ENCODE assay signal across 16 cellular contexts in genomic region chr15:69300129-69300588, GRCh38. TPM values are rescaled to one million over a fixed set of nuclear protein-coding genes. Genes with fewer than 3 reads are reported as not detected.
A peak's percentile ranks its signal among the peaks of the same experiment; 100 is the strongest.
DNase-seq lines count a peak whose midpoint lies in the region; ATAC-seq, FAIRE-seq and TF ChIP-seq lines count a peak whose summit lies in the region.
"Had no signal": no experiment of that assay in that cellular context is flagged by ENCODE, and none has a peak within 500 bp of the region (broad histone marks: within the 10 kb centered on the region; RNA-seq: fewer than 3 reads in every experiment).

No MANE protein-coding gene starts in this region.

- no peak for TF ChIP-seq RAD21 in HCT116 (IDR thresholded peaks at IDR 0.05; ENCODE audit: low read depth)

- TF ChIP-seq CTCF in A673 (conservative IDR thresholded peaks at IDR 0.05; ENCODE audit: low read depth, low read length) (no peak), HCT116 (IDR thresholded peaks at IDR 0.05 in 2 of 3, conservative IDR thresholded peaks at IDR 0.05 in 1 of 3; ENCODE audit: borderline replicate concordance in 1 of 3, insufficient read depth in 1 of 3, low read depth in 2 of 3, low read length in 2 of 3) (no peak), WTC11 (IDR thresholded peaks at IDR 0.05) (no peak)

- DNase-seq in A673 (ENCODE audit: low spot score) (no peak), HCT116 (ENCODE audit: low read depth, low spot score) (no peak), WTC11 (ENCODE audit: low spot score) (peak; percentile 35), left kidney (ENCODE audit: low read depth, low spot score) (peak; percentile 31), ecto neural progenitor cell (ENCODE audit: low spot score) (no peak), C1 segment of cervical spinal cord (lab: John Stamatoyannopoulos, UW) (no peak), GM19239 (ENCODE audit: insufficient read length, low spot score) (no peak)
- no peak for DNase-seq in stimulated activated naive CD8-positive, alpha-beta T cell treated with anti-CD3 and anti-CD28 coated beads, Interleukin-15, Interleukin-2, amounts not matched to agents 100 U/mL and 50 U/mL, for 24 hours
- DNase-seq: BE2C; NCI-H2029 treated with DMSO at 0.1 percent for 48 hours; stimulated activated CD4-positive, alpha-beta T cell treated with anti-CD3 and anti-CD28 coated beads, Interleukin-2, amount 100 ng/mL, for 48 hours; stimulated activated naive B cell treated with anti-CD40 and anti-IgM and Interleukin-4, amounts not matched to agents 10 μg/mL and 1 μg/mL and 100 μg/mL, for 72 hours had no signal

- BruUV-seq in A673 (replicated peaks; lab: Mats Ljungman, UMichigan) (no TSS peak), HCT116 (replicated peaks; lab: Mats Ljungman, UMichigan) (no TSS peak)

- H3K4me1 Mint-ChIP-seq in WTC11 = peaks cover 15% of the 10 kb centered on the region

- ATAC-seq in HCT116 = no peak
- ATAC-seq in WTC11 = peak; percentile 40
- no peak for ATAC-seq in stimulated activated naive CD8-positive, alpha-beta T cell treated with anti-CD3 and anti-CD28 coated beads, Interleukin-15, Interleukin-2, amounts not matched to agents 100 U/mL and 50 U/mL, for 24 hours
- ATAC-seq: stimulated activated naive B cell treated with anti-CD40 and anti-IgM and Interleukin-4, amounts not matched to agents 10 μg/mL and 1 μg/mL and 100 μg/mL, for 72 hours had no signal

- H3K27ac ChIP-seq in A673 (ENCODE audit: low read depth, low read length, poor library complexity, severe bottlenecking) = no peak overlapping the region
- H3K27ac ChIP-seq in HCT116 (ENCODE audit: low read depth, low read length) = no peak overlapping the region
- H3K27ac ChIP-seq: KMS-11 had no signal

- no peaks in the 10 kb centered on the region for H3K36me3 ChIP-seq in A673 (ENCODE audit: insufficient read depth, low read length, poor library complexity, severe bottlenecking)
- no peaks in the 10 kb centered on the region for H3K36me3 ChIP-seq in HCT116 (ENCODE audit: control insufficient read depth in 1 of 2, insufficient read depth in 2 of 2, low read length in 2 of 2)
- H3K36me3 ChIP-seq: BE2C had no signal

- RAD21 ChIA-PET in HCT116 (lab: Charles Lee; ENCODE audit: low non-redundant PET in 1 of 2, low total read pairs in 2 of 2, uncharacterized antibody in 2 of 2, unreplicated experiment in 2 of 2) = no interaction called here

- H3K4me2 ChIP-seq in HCT116 (ENCODE audit: low read length) = peak overlapping the region; percentile 92

- no peak overlapping the region for H3K27ac Mint-ChIP-seq in WTC11
- H3K27ac Mint-ChIP-seq: brain; T-helper 1 cell treated with Interleukin-12 subunit alpha and Interleukin-12 subunit beta and Interleukin-4 antibody, amounts not matched to agents 30 μg/mL and 1 μg/mL, for 36 hours had no signal

- no peaks in the 10 kb centered on the region for H3K27me3 ChIP-seq in A673 (replicated peaks; ENCODE audit: insufficient read depth, low read depth, low read length, poor library complexity)
- no peaks in the 10 kb centered on the region for H3K27me3 ChIP-seq in HCT116 (ENCODE audit: insufficient read depth, low read length)

- CTCF ChIA-PET in A673 (lab: Charles Lee) (no interaction called here), HCT116 (lab: Charles Lee) (interaction anchor here (1.0 to 1.3 kb wide), 2 partner anchors 10 to 94 kb away, joined by 3 read pairs; no protein-coding TSS in a partner anchor), WTC11 (lab: Charles Lee) (interaction anchor here (0.7 to 2.3 kb wide), 11 partner anchors 11 to 269 kb away, joined by 3 to 10 read pairs (median 4); partner anchors contain the start of gene KIF23)

- H4K20me1 ChIP-seq in HCT116 (ENCODE audit: insufficient read depth) = no peaks in the 10 kb centered on the region

- no peaks in the 10 kb centered on the region for H3K9me3 Mint-ChIP-seq in WTC11
- H3K9me3 Mint-ChIP-seq: stimulated activated naive B cell treated with anti-CD40 and anti-IgM and Interleukin-4, amounts not matched to agents 10 μg/mL and 1 μg/mL and 100 μg/mL, for 72 hours; T-helper 1 cell treated with Interleukin-12 subunit alpha and Interleukin-12 subunit beta and Interleukin-4 antibody, amounts not matched to agents 30 μg/mL and 1 μg/mL, for 36 hours had no signal

- intact Hi-C loops in A673 (cut with micrococcal nuclease; ENCODE audit: unreplicated experiment) = no loop called here
- intact Hi-C loops in HCT116 (cut with micrococcal nuclease) = no loop called here

- H3K27me3 Mint-ChIP-seq in WTC11 (ENCODE audit: low read depth) = peaks cover 46% of the 10 kb centered on the region

- FAIRE-seq in GM19239 (lab: Jason Lieb, UNC) = no peak

- TF ChIP-seq POLR2A in HCT116 (IDR thresholded peaks at IDR 0.05; ENCODE audit: borderline replicate concordance, extremely low read depth, insufficient read depth, insufficient read length) = no peak

- H3K4me3 ChIP-seq in A673 (ENCODE audit: low read depth, low read length, poor library complexity, severe bottlenecking) (peak overlapping the region; percentile 71), HCT116 (replicated peaks in 1 of 2; ENCODE audit: low read depth in 1 of 2, low read length in 2 of 2) (peak overlapping the region; percentile 52 to 72; a peak in 3 of 4 replicates)

- H3K4me1 ChIP-seq in A673 (ENCODE audit: insufficient read depth, low read length, poor library complexity, severe bottlenecking) (peaks cover 22% of the 10 kb centered on the region), HCT116 (ENCODE audit: control insufficient read depth in 1 of 2, insufficient read depth in 2 of 2, low read length in 2 of 2) (peaks cover 33 to 53% of the 10 kb centered on the region in 2 experiments)
- H3K4me1 ChIP-seq: BE2C had no signal

- H3K9ac ChIP-seq in HCT116 (ENCODE audit: low read length) = peak overlapping the region; percentile 70; the same call in 1 of the 2 replicates
- H3K9ac ChIP-seq: KMS-11 had no signal

- POLR2A ChIA-PET in A673 (lab: Charles Lee; ENCODE audit: low non-redundant PET) = no interaction called here
- POLR2A ChIA-PET in HCT116 (lab: Charles Lee) = no interaction called here
- POLR2A ChIA-PET in WTC11 (lab: Charles Lee) = interaction anchor here (1.0 kb wide), 1 partner anchor 93 kb away, joined by 3 read pairs; no protein-coding TSS in a partner anchor

- H3K9me3 ChIP-seq in A673 (ENCODE audit: low read depth, low read length, poor library complexity, severe bottlenecking) (no peaks in the 10 kb centered on the region), HCT116 (ENCODE audit: control insufficient read depth in 1 of 2, insufficient read depth in 1 of 2, low read depth in 1 of 2, low read length in 2 of 2) (no peaks in the 10 kb centered on the region)
- H3K9me3 ChIP-seq: BE2C had no signal

- peaks cover 12% of the 10 kb centered on the region; the same call in 1 of the 2 replicates for H3K79me2 ChIP-seq in HCT116 (ENCODE audit: insufficient read depth, low read length)

- H3K4me3 Mint-ChIP-seq in WTC11 = peak overlapping the region; percentile 71
- H3K4me3 Mint-ChIP-seq: T-helper 1 cell treated with Interleukin-12 subunit alpha and Interleukin-12 subunit beta and Interleukin-4 antibody, amounts not matched to agents 30 μg/mL and 1 μg/mL, for 36 hours had no signal

- H3K36me3 Mint-ChIP-seq in WTC11 = peaks cover 3% of the 10 kb centered on the region; the same call in 1 of the 2 replicates
- H3K36me3 Mint-ChIP-seq: brain; stimulated activated naive B cell treated with anti-CD40 and anti-IgM and Interleukin-4, amounts not matched to agents 10 μg/mL and 1 μg/mL and 100 μg/mL, for 72 hours had no signal

- no peak overlapping the region for H2AFZ ChIP-seq in HCT116 (ENCODE audit: low read depth, low read length, poor library complexity, severe bottlenecking)

- H3K9me2 ChIP-seq in HCT116 (ENCODE audit: insufficient read depth) = no peaks in the 10 kb centered on the region

TF ChIP-seq in HCT116, 20 proteins besides CTCF, POLR2A, EP300 and RAD21 (continues in another document):
- TF ChIP-seq YY1 (IDR thresholded peaks at IDR 0.05; ENCODE audit: extremely low read depth, insufficient replicate concordance, low read depth, low read length) (no peak), CBX3 (IDR thresholded peaks at IDR 0.05; ENCODE audit: low read depth) (no peak), ZFX (IDR thresholded peaks at IDR 0.05) (no peak), ELF1 (IDR thresholded peaks at IDR 0.05; ENCODE audit: borderline replicate concordance, low read depth) (no peak), SP1 (IDR thresholded peaks at IDR 0.05; ENCODE audit: low read depth) (no peak), ZNF274 (IDR thresholded peaks at IDR 0.05; ENCODE audit: low read depth, low read length) (no peak), JUND (IDR thresholded peaks at IDR 0.05) (no peak)

TF ChIP-seq in WTC11, 78 proteins besides CTCF, POLR2A, EP300 and RAD21:
- TF ChIP-seq CREM (CRISPR knock-in tag; IDR thresholded peaks at IDR 0.05) (no peak), ZNF512 (CRISPR knock-in tag; IDR thresholded peaks at IDR 0.05; ENCODE audit: borderline replicate concordance) (peak; percentile 96; the same call in 1 of the 2 replicates), ZNF423 (CRISPR knock-in tag; IDR thresholded peaks at IDR 0.05) (peak; percentile 65; the same call in 1 of the 2 replicates)

RNA-seq across cellular contexts. Expression of gene PAQR5, which starts 1.4 kb away (rescaled TPM):
- total RNA-seq in A673 (2021) (16.0 and 19.1 TPM in 2 replicates), HCT116 (2021; ENCODE audit: unreplicated experiment) (34.0 TPM), WTC11 (2021) (9.4 to 11.5 TPM (median 11.4 TPM) in 3 replicates)
- polyA plus RNA-seq in HCT116 (2012) = 30.6 and 30.9 TPM in 2 replicates
- total RNA-seq: OCI-LY7 had no signal

Comparison
In these comparisons a context has a peak if more than half of its experiments do, and no peak if none do; other contexts are left out.
1. DNase-seq: peak in WTC11 (single experiment) and left kidney (single experiment); none in A673 (single experiment), HCT116 (single experiment), ecto neural progenitor cell (single experiment), C1 segment of cervical spinal cord (0 of 14), GM19239 (single experiment) and stimulated activated naive CD8-positive, alpha-beta T cell treated with anti-CD3 and anti-CD28 coated beads, Interleukin-15, Interleukin-2, amounts not matched to agents 100 U/mL and 50 U/mL, for 24 hours (single experiment).